ENCODE assay signal across 18 cellular contexts in the genomic region with DNA sequence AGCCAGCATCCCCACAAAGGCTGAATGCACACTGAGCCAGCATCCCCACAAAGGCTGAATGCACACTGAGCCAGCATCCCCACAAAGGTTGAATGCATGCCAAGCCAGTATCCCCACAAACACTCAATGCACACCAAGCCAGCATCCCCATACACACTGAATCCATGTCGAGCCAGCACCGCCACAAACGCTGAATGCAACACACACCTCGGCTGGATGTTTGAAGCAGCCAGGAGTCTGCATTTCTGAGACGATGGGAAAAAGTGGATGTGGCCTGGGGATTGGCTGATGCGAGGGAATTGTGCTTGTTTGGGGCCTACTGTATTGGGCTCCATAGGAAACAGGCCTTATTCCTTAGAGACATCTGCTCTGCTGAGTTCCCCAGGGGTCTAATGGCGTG.
"Had no signal": no experiment of that assay in that cellular context is flagged by ENCODE, and none has a peak within 500 bp of the region (broad histone marks: within the 10 kb centered on the region; RNA-seq: fewer than 3 reads in every experiment).

No MANE protein-coding gene starts in this region.

- DNase-seq: cortex of kidney; dorsolateral prefrontal cortex; effector CD8-positive, alpha-beta T cell; foreskin melanocyte; hippocampal formation; kidney glomerular epithelial cell; mesendoderm; mucosa of descending colon; natural killer cell; ovary; small intestine; stimulated activated CD4-positive, alpha-beta T cell treated with anti-CD3 and anti-CD28 coated beads, Interleukin-12 subunit alpha, Interleukin-12 subunit beta, amount 100 ng/mL, for 4 hours; stimulated activated naive CD4-positive, alpha-beta T cell treated with Interleukin-2 at 50 U/mL for 16 hours; upper lobe of right lung had no signal

- H3K27me3 ChIP-seq: ovary, right atrium auricular region had no signal

- H3K4me3 ChIP-seq: dorsolateral prefrontal cortex, mucosa of descending colon, ovary, right atrium auricular region, suprapubic skin, tibial artery, upper lobe of right lung had no signal

- H3K36me3 Mint-ChIP-seq: natural killer cell had no signal

- H3K4me1 Mint-ChIP-seq: natural killer cell had no signal

- H3K4me3 Mint-ChIP-seq: natural killer cell, neural crest cell had no signal

- ATAC-seq: mucosa of descending colon, natural killer cell, upper lobe of right lung had no signal

- H3K4me1 ChIP-seq: right atrium auricular region, suprapubic skin, tibial artery, upper lobe of right lung had no signal

- H3K27ac Mint-ChIP-seq: natural killer cell had no signal

- H3K27ac ChIP-seq: dorsolateral prefrontal cortex, ovary, right atrium auricular region, suprapubic skin, tibial artery, upper lobe of right lung had no signal

- H3K9me3 ChIP-seq: ovary, suprapubic skin, upper lobe of right lung had no signal

- H3K36me3 ChIP-seq: ovary, right atrium auricular region, suprapubic skin, tibial artery, upper lobe of right lung had no signal
